Comparison of ENCODE assay signal across 16 cellular contexts in the genomic region with DNA sequence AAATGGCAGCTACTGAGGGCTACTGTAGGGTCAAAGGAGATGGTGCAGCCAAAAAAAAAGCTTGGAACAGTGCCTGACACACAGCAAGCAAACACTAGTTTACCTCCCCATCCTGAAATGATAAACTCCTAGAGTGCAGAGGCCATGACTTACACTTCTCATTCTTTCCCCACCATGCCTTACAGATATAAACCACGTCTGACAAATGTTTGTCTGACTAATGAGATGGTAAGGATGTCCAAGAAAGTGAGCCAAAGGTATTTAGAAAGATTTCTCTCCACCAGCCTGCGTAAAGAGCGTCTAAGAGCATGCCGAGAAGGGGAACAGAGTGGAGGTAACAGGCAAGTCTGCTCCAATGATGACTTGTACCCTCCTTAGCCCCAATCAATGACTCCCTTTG.
"Had no signal": no experiment of that assay in that cellular context is flagged by ENCODE, and none has a peak within 500 bp of the region (broad histone marks: within the 10 kb centered on the region; RNA-seq: fewer than 3 reads in every experiment).

No MANE protein-coding gene starts in this region.

- H3K27me3 Mint-ChIP-seq: dendritic cell treated with granulocyte-macrophage colony-stimulating factor and Interleukin-4, amounts not matched to agents 40 ng/mL and 50 ng/mL, for 4 days; effector memory CD8-positive, alpha-beta T cell had no signal

- H3K4me3 ChIP-seq: esophagus muscularis mucosa, lower lobe of right lung, sigmoid colon had no signal

- H3K4me3 Mint-ChIP-seq: dendritic cell treated with granulocyte-macrophage colony-stimulating factor and Interleukin-4, amounts not matched to agents 40 ng/mL and 50 ng/mL, for 4 days; effector memory CD8-positive, alpha-beta T cell; naive thymus-derived CD4-positive, alpha-beta T cell; nephron progenitor cell had no signal

- H3K27me3 ChIP-seq: esophagus muscularis mucosa, sigmoid colon had no signal

- H3K36me3 ChIP-seq: esophagus muscularis mucosa, lower lobe of right lung, sigmoid colon had no signal

- H3K27ac ChIP-seq: epithelial cell of prostate, lower lobe of right lung had no signal

- H3K4me1 Mint-ChIP-seq: naive thymus-derived CD4-positive, alpha-beta T cell had no signal

- DNase-seq: cerebellar nuclear complex; effector memory CD8-positive, alpha-beta T cell; islet precursor cell; lower lobe of right lung; mesendoderm; naive thymus-derived CD4-positive, alpha-beta T cell; nephron progenitor cell; sigmoid colon; small intestine; stimulated activated CD4-positive, alpha-beta T cell treated with anti-CD3 and anti-CD28 coated beads, Interleukin-12 subunit alpha, Interleukin-12 subunit beta, amount 100 ng/mL, for 4 hours; stimulated activated naive CD4-positive, alpha-beta T cell; trophoblast cell had no signal

- ATAC-seq: effector memory CD8-positive, alpha-beta T cell; left lobe of liver; lower lobe of right lung; naive thymus-derived CD4-positive, alpha-beta T cell had no signal

- H3K27ac Mint-ChIP-seq: dendritic cell treated with granulocyte-macrophage colony-stimulating factor and Interleukin-4, amounts not matched to agents 40 ng/mL and 50 ng/mL, for 4 days; effector memory CD8-positive, alpha-beta T cell; naive thymus-derived CD4-positive, alpha-beta T cell; nephron progenitor cell had no signal

- H3K9me3 Mint-ChIP-seq: effector memory CD8-positive, alpha-beta T cell had no signal

- H3K4me1 ChIP-seq: lower lobe of right lung had no signal

- H3K9me3 ChIP-seq: esophagus muscularis mucosa, lower lobe of right lung, sigmoid colon had no signal

- H3K36me3 Mint-ChIP-seq: naive thymus-derived CD4-positive, alpha-beta T cell had no signal
